ENCODE assay signal across 16 cellular contexts in genomic region chr10:15621116-15621515, GRCh38.
"Had no signal": no experiment of that assay in that cellular context is flagged by ENCODE, and none has a peak within 500 bp of the region (broad histone marks: within the 10 kb centered on the region; RNA-seq: fewer than 3 reads in every experiment).

No MANE protein-coding gene starts in this region.

- H3K9me3 ChIP-seq: esophagus squamous epithelium, pancreas, transverse colon had no signal

- H3K4me1 ChIP-seq: foreskin keratinocyte, neural progenitor cell, pancreas, transverse colon had no signal

- H2AFZ ChIP-seq: hepatocyte, neural progenitor cell had no signal

- DNase-seq: central memory CD4-positive, alpha-beta T cell; effector memory CD4-positive, alpha-beta T cell; esophagus squamous epithelium; foreskin keratinocyte; head of caudate nucleus; kidney; left colon; nucleus accumbens; pancreas; right cardiac atrium; stimulated activated CD4-positive, alpha-beta T cell treated with anti-CD3 and anti-CD28 coated beads, Interleukin-4, amount 100 ng/mL, for 24 hours; transverse colon had no signal

- H3K36me3 ChIP-seq: esophagus squamous epithelium, neural progenitor cell, pancreas, transverse colon had no signal

- H3K4me2 ChIP-seq: hepatocyte, neural progenitor cell had no signal

- H3K27ac ChIP-seq: foreskin keratinocyte, hepatocyte, neural progenitor cell, pancreas, transverse colon had no signal

- H3K79me2 ChIP-seq: hepatocyte had no signal

- H3K9ac ChIP-seq: neural progenitor cell had no signal

- FAIRE-seq: pancreas had no signal

- H3K4me3 ChIP-seq: esophagus squamous epithelium, hepatocyte, neural progenitor cell, pancreas, transverse colon had no signal

- H3K27me3 ChIP-seq: esophagus squamous epithelium, foreskin keratinocyte, hepatocyte, neural progenitor cell, transverse colon had no signal

- ATAC-seq: foreskin keratinocyte; left colon; natural killer cell treated with Interleukin-12 subunit alpha and Interleukin-12 subunit beta and Interleukin-15 and Interleukin-18, amount 100 ng/mL, for 72 hours; pancreas; stimulated activated memory B cell treated with anti-CD40 and anti-IgM and Interleukin-4, amounts not matched to agents 10 μg/mL and 1 μg/mL and 100 μg/mL, for 72 hours had no signal
